8 cellular contexts compared by ENCODE assay signal in genomic region chr22:43088979-43089717, GRCh38. TPM values are rescaled to one million over a fixed set of nuclear protein-coding genes. Genes with fewer than 3 reads are reported as not detected.
A peak's percentile ranks its signal among the peaks of the same experiment; 100 is the strongest.
DNase-seq lines count a peak whose midpoint lies in the region; ATAC-seq and TF ChIP-seq lines count a peak whose summit lies in the region.

Gene TTLL1 (minus strand): TSS chr22:43089391. CDS start chr22:43075586, 13,805 bp downstream.

- H2AFZ ChIP-seq in DND-41 (ENCODE audit: low read depth, low read length) (peak within 1 kb of the TSS; percentile 94), GM23248 (peak within 1 kb of the TSS; percentile 96)

- WGBS in GM23248 (ENCODE audit: low coverage in 1 of 2, low lambda C conversion rate in 2 of 2, missing lambda C conversion rate in 2 of 2), 2 experiments: 4% methylated on average over 51 to 64 of the region's 64 CpGs

- H3K9me3 ChIP-seq in DND-41 (ENCODE audit: insufficient read depth, low read length, severe bottlenecking) (no peaks in the 10 kb centered on the region), GM23248 (ENCODE audit: low read depth) (no peaks in the 10 kb centered on the region), SJSA1 (replicated peaks) (no peaks in the 10 kb centered on the region)

- no peaks in the 10 kb centered on the region for H3K9me2 ChIP-seq in GM23248 (ENCODE audit: insufficient read depth)

- H3K36me3 ChIP-seq in DND-41 (ENCODE audit: insufficient read depth, low read length) (no peaks in the 10 kb centered on the region), GM23248 (ENCODE audit: low read depth) (no peaks in the 10 kb centered on the region), SJSA1 (no peaks in the 10 kb centered on the region)

- in situ Hi-C loops in GM23248 (cut with MboI): no loop called here

- DNase-seq in DND-41 (peak; percentile 93), GM23248 (peak; percentile 94), M059J (ENCODE audit: low read depth) (peak; percentile 85), SJSA1 (ENCODE audit: low read depth in 1 of 2, low spot score in 2 of 2) (peak; percentile 85 to 92), globus pallidus (ENCODE audit: low spot score) (peak; percentile 74), omental fat pad (ENCODE audit: low spot score) (peak; percentile 65)
- DNase-seq in activated naive CD4-positive, alpha-beta T cell treated with anti-CD3 and anti-CD28 coated beads for 36 hours: peak; percentile 93

- peak within 1 kb of the TSS; percentile 88 for H3K4me3 Mint-ChIP-seq in activated naive CD4-positive, alpha-beta T cell treated with anti-CD3 and anti-CD28 coated beads for 36 hours

- H3K9ac ChIP-seq in DND-41 (ENCODE audit: low read depth, low read length) (peak within 1 kb of the TSS; percentile 51), GM23248 (peak within 1 kb of the TSS; percentile 84)

- CTCF ChIA-PET in activated naive CD4-positive, alpha-beta T cell treated with anti-CD3 and anti-CD28 coated beads for 36 hours (lab: Charles Lee): no interaction called here

- no peaks in the 10 kb centered on the region for H3K27me3 Mint-ChIP-seq in activated naive CD4-positive, alpha-beta T cell treated with anti-CD3 and anti-CD28 coated beads for 36 hours (ENCODE audit: low read depth)

- intact Hi-C loops in activated naive CD4-positive, alpha-beta T cell treated with anti-CD3 and anti-CD28 coated beads for 36 hours (cut with micrococcal nuclease): loop anchor here (1.0 to 10.0 kb wide), 4 partner anchors 74 to 475 kb away; partner anchors contain the start of genes PACSIN2, POLDIP3 and TTLL12

- no peaks in the 10 kb centered on the region for H3K36me3 Mint-ChIP-seq in activated naive CD4-positive, alpha-beta T cell treated with anti-CD3 and anti-CD28 coated beads for 36 hours (ENCODE audit: low read depth)

- H3K9me3 Mint-ChIP-seq in activated naive CD4-positive, alpha-beta T cell treated with anti-CD3 and anti-CD28 coated beads for 36 hours: no peaks in the 10 kb centered on the region

- TF ChIP-seq CTCF in DND-41 (IDR thresholded peaks at IDR 0.05; ENCODE audit: borderline replicate concordance, extremely low read depth, low read length, poor library complexity, severe bottlenecking) (no peak), omental fat pad (IDR thresholded peaks at IDR 0.05) (no peak)

- no peaks in the 10 kb centered on the region for H3F3A ChIP-seq in GM23248 (ENCODE audit: insufficient read depth)

- H3K27me3 ChIP-seq in DND-41 (ENCODE audit: insufficient read depth, low read length, poor library complexity): no peaks in the 10 kb centered on the region
- no peaks in the 10 kb centered on the region for H3K27me3 ChIP-seq in GM23248 (replicated peaks; ENCODE audit: insufficient read depth)
- no peaks in the 10 kb centered on the region for H3K27me3 ChIP-seq in SJSA1 (replicated peaks)

- peaks cover 16% of the 10 kb centered on the region for H3K4me1 ChIP-seq in DND-41 (ENCODE audit: insufficient read depth, low read length)
- no peaks in the 10 kb centered on the region for H3K4me1 ChIP-seq in GM23248 (ENCODE audit: insufficient read depth)
- H3K4me1 ChIP-seq in SJSA1 (replicated peaks): peaks cover 4% of the 10 kb centered on the region; the same call in 1 of the 2 replicates

- peaks cover 14% of the 10 kb centered on the region for H3K4me1 Mint-ChIP-seq in activated naive CD4-positive, alpha-beta T cell treated with anti-CD3 and anti-CD28 coated beads for 36 hours (ENCODE audit: low read depth)

- H4K20me1 ChIP-seq in DND-41 (ENCODE audit: insufficient read depth, low read length) (no peaks in the 10 kb centered on the region), GM23248 (ENCODE audit: insufficient read depth) (no peaks in the 10 kb centered on the region)

- peaks cover 3% of the 10 kb centered on the region; the same call in 1 of the 2 replicates for H3K79me2 ChIP-seq in DND-41 (ENCODE audit: insufficient read depth, low read length)
- no peaks in the 10 kb centered on the region for H3K79me2 ChIP-seq in GM23248 (ENCODE audit: insufficient read depth)

- H3K27ac ChIP-seq in DND-41 (ENCODE audit: low read length): peak within 1 kb of the TSS; percentile 77
- peak within 1 kb of the TSS; percentile 64 for H3K27ac ChIP-seq in GM23248
- peak within 1 kb of the TSS; percentile 22; the same call in 1 of the 2 replicates for H3K27ac ChIP-seq in SJSA1
- H3K27ac ChIP-seq in temporal lobe (ENCODE audit: low read depth, low read length): no peak within 1 kb of the TSS

- peak within 1 kb of the TSS; percentile 86 for H3K27ac Mint-ChIP-seq in activated naive CD4-positive, alpha-beta T cell treated with anti-CD3 and anti-CD28 coated beads for 36 hours

- peak within 1 kb of the TSS; percentile 24 to 64; a peak in 3 of 4 replicates for H3K4me3 ChIP-seq in DND-41 (ENCODE audit: low read depth in 1 of 2, low read length in 2 of 2)
- peak within 1 kb of the TSS; percentile 92 for H3K4me3 ChIP-seq in GM23248
- H3K4me3 ChIP-seq in SJSA1: peak within 1 kb of the TSS; percentile 71

- peak within 1 kb of the TSS; percentile 70 for H3K4me2 ChIP-seq in DND-41 (ENCODE audit: insufficient read depth, low read length)
- H3K4me2 ChIP-seq in GM23248 (ENCODE audit: unreplicated experiment): peak within 1 kb of the TSS; percentile 99

- ATAC-seq in DND-41 (ENCODE audit: insufficient read depth, low read depth): peak; percentile 96
- ATAC-seq in omental fat pad (ENCODE audit: low FRiP score): peak; percentile 92

RNA-seq across cellular contexts. Expression of gene TTLL1, which starts in this region (rescaled TPM):
- total RNA-seq in GM23248 (2014; rRNA removed; shearing (Covaris generic)): 16.0 and 16.6 TPM in 2 replicates
- polyA plus RNA-seq in GM23248 (2016; fragmentation: Nextera tagmentation; extraction: Ambion mirVana): 18.5 and 18.8 TPM in 2 replicates
- total RNA-seq in M059J (2014; rRNA removed; shearing (Covaris generic)): 2.1 and 6.2 TPM in 2 replicates
- 15.8 and 25.8 TPM in 2 replicates for total RNA-seq in SJSA1 (2014; rRNA removed; shearing (Covaris generic))
- total RNA-seq in activated naive CD4-positive, alpha-beta T cell treated with anti-CD3 and anti-CD28 coated beads for 36 hours: 1 to 10 TPM; 7.4 TPM
- total RNA-seq in omental fat pad (1 to 10 TPM; 2.2 to 5.3 (median 3.6) TPM), temporal lobe (44.5 TPM)
